20 cellular contexts compared by ENCODE assay signal in genomic region chr4:23923141-23923540, GRCh38. TPM values are rescaled to one million over a fixed set of nuclear protein-coding genes. Genes with fewer than 3 reads are reported as not detected.
DNase-seq lines count a peak whose midpoint lies in the region; ATAC-seq, FAIRE-seq and TF ChIP-seq lines count a peak whose summit lies in the region.
"Had no signal": no experiment of that assay in that cellular context is flagged by ENCODE, and none has a peak within 500 bp of the region (broad histone marks: within the 10 kb centered on the region; RNA-seq: fewer than 3 reads in every experiment).

No MANE protein-coding gene starts in this region.

- POLR2A ChIA-PET in HepG2 (lab: Yijun Ruan, JAX), result no interaction called here

- TF ChIP-seq CTCF in bronchial epithelial cell (IDR thresholded peaks at IDR 0.05; ENCODE audit: insufficient read depth, low read length, severe bottlenecking), result no peak
- TF ChIP-seq CTCF in HepG2 (CRISPR knock-in tag; IDR thresholded peaks at IDR 0.05), result no peak
- TF ChIP-seq CTCF in WERI-Rb-1 (IDR thresholded peaks at IDR 0.05; ENCODE audit: low read depth, low read length), result no peak
- TF ChIP-seq CTCF in body of pancreas (IDR thresholded peaks at IDR 0.05), result no peak

- H3K27ac ChIP-seq in HepG2 (ENCODE audit: extremely low read length, insufficient read depth, low read length) (no peak overlapping the region), WERI-Rb-1 (no peak overlapping the region), body of pancreas (no peak overlapping the region)
- H3K27ac ChIP-seq: C4-2B, PC-9 had no signal

- DNase-seq in NCI-H774 (lab: John Stamatoyannopoulos, UW) (peak; percentile 58), bronchial epithelial cell (ENCODE audit: low read depth) (peak; percentile 81), HepG2 (ENCODE audit: low spot score) (no peak), DMS 273 treated with DMSO at 0.1 percent for 48 hours (lab: John Stamatoyannopoulos, UW) (no peak), WERI-Rb-1 (no peak), body of pancreas (no peak)
- DNase-seq in activated CD8-positive, alpha-beta memory T cell treated with anti-CD3 and anti-CD28 coated beads for 24 hours, result no peak
- DNase-seq: ACHN, AML-193, DND-41, H7, MM.1S, NCI-H1092, NCI-H1436 treated with DMSO at 0.1 percent for 48 hours, NCI-H2081 treated with DMSO at 0.1 percent for 48 hours, PC-9, SW 1271 had no signal

- in situ Hi-C loops in HepG2 (cut with HindIII; ENCODE audit: extremely low pct_ligation_motif_present, low pct_unique_long_range_greater_than_20kb), result no loop called here

- BruUV-seq in HepG2 (replicated peaks; lab: Mats Ljungman, UMichigan), result no TSS peak

- H3K4me3 ChIP-seq in bronchial epithelial cell (ENCODE audit: low read depth, low read length), result no peak overlapping the region
- H3K4me3 ChIP-seq in HepG2 (replicated peaks in 1 of 3; ENCODE audit: insufficient read depth in 1 of 3, low read depth in 2 of 3, low read length in 3 of 3), result no peak overlapping the region
- H3K4me3 ChIP-seq in WERI-Rb-1 (ENCODE audit: low read depth, low read length), result no peak overlapping the region
- H3K4me3 ChIP-seq in body of pancreas, result no peak overlapping the region
- H3K4me3 ChIP-seq: PC-9 had no signal

- no peaks in the 10 kb centered on the region for H3K27me3 ChIP-seq in bronchial epithelial cell (ENCODE audit: control insufficient read depth, insufficient read depth, low read length)
- H3K27me3 ChIP-seq in HepG2 (ENCODE audit: control insufficient read depth in 1 of 2, insufficient read depth in 2 of 2, low read length in 2 of 2), result peaks cover 0 to 16% of the 10 kb centered on the region in 2 experiments; a peak in 3 of 5 replicates
- H3K27me3 ChIP-seq in WERI-Rb-1 (ENCODE audit: insufficient read depth, low read depth, severe bottlenecking), result no peaks in the 10 kb centered on the region
- H3K27me3 ChIP-seq in body of pancreas, result no peaks in the 10 kb centered on the region

- intact Hi-C loops in HepG2 (cut with micrococcal nuclease; ENCODE audit: unreplicated experiment) (loop anchor here (2.0 kb wide), 1 partner anchor 148 kb away; no protein-coding TSS in a partner anchor), body of pancreas (cut with DNase I) (no loop called here)

- no peak for TF ChIP-seq EP300 in HepG2 (IDR thresholded peaks at IDR 0.05; ENCODE audit: low read depth in 2 of 2, low read length in 2 of 2)
- TF ChIP-seq EP300 in HepG2 (CRISPR knock-in tag; IDR thresholded peaks at IDR 0.05; ENCODE audit: borderline replicate concordance), result no peak

- H3K9me3 ChIP-seq in HepG2 (ENCODE audit: low read length) (no peaks in the 10 kb centered on the region), WERI-Rb-1 (ENCODE audit: severe bottlenecking) (no peaks in the 10 kb centered on the region), body of pancreas (no peaks in the 10 kb centered on the region)

- no peak overlapping the region for H3K9ac ChIP-seq in HepG2 (ENCODE audit: insufficient read depth, low read depth, low read length)

- ATAC-seq in HepG2, result no peak
- no peak for ATAC-seq in body of pancreas

- no peak for FAIRE-seq in bronchial epithelial cell (lab: Jason Lieb, UNC)
- no peak for FAIRE-seq in HepG2 (lab: Jason Lieb, UNC)
- FAIRE-seq: D721Med had no signal

- 0 out of 2 replicates have a peak overlapping the region, but pooled peaks have one; percentile 37 for H3K4me2 ChIP-seq in HepG2 (ENCODE audit: low read depth, low read length)
- H3K4me2 ChIP-seq: PC-9 had no signal

- no peaks in the 10 kb centered on the region for H3K79me2 ChIP-seq in HepG2 (ENCODE audit: insufficient read depth, low read length)

- H3K4me1 ChIP-seq in HepG2 (ENCODE audit: insufficient read depth, low read length) (peaks cover 26% of the 10 kb centered on the region), body of pancreas (no peaks in the 10 kb centered on the region)

- CTCF ChIA-PET in HepG2 (lab: Yijun Ruan, JAX; ENCODE audit: low intra/inter-chr PET ratio, low total read pairs), result no interaction called here

- H2AFZ ChIP-seq in HepG2 (ENCODE audit: low read length), result no peak overlapping the region
- H2AFZ ChIP-seq: PC-9 had no signal

- no peaks in the 10 kb centered on the region for H4K20me1 ChIP-seq in HepG2 (ENCODE audit: insufficient read depth, low read length)

- H3K36me3 ChIP-seq in bronchial epithelial cell (ENCODE audit: control insufficient read depth, insufficient read depth, low read length) (no peaks in the 10 kb centered on the region), HepG2 (replicated peaks in 1 of 2; ENCODE audit: control insufficient read depth in 1 of 2, insufficient read depth in 2 of 2, low read length in 2 of 2) (no peaks in the 10 kb centered on the region), WERI-Rb-1 (no peaks in the 10 kb centered on the region), body of pancreas (replicated peaks in 1 of 2; ENCODE audit: insufficient read depth in 1 of 2, low read depth in 2 of 2) (no peaks in the 10 kb centered on the region)

- TF ChIP-seq RAD21 in HepG2 (CRISPR knock-in tag; IDR thresholded peaks at IDR 0.05), result no peak

- 1% methylated on average over 3 of the region's 3 CpGs for WGBS in HepG2 (ENCODE audit: low lambda C conversion rate)
- 27 to 29% methylated on average over 3 of the region's 3 CpGs for WGBS in body of pancreas, 2 donors

- TF ChIP-seq POLR2A in HepG2 (IDR thresholded peaks at IDR 0.05; ENCODE audit: insufficient read depth in 1 of 2, low read depth in 2 of 2, low read length in 2 of 2) (no peak), body of pancreas (IDR thresholded peaks at IDR 0.05) (no peak)

TF ChIP-seq in HepG2, 621 proteins besides CTCF, POLR2A, EP300 and RAD21:
- no peak for TF ChIP-seq HMGA1 (CRISPR knock-in tag; conservative IDR thresholded peaks at IDR 0.05)
- TF ChIP-seq ZNF691 (CRISPR knock-in tag; IDR thresholded peaks at IDR 0.05; ENCODE audit: borderline replicate concordance, low read depth), result no peak
- no peak for TF ChIP-seq JDP2 (CRISPR knock-in tag; IDR thresholded peaks at IDR 0.05; ENCODE audit: borderline replicate concordance)
- no peak for TF ChIP-seq SALL2 (CRISPR knock-in tag; IDR thresholded peaks at IDR 0.05)
- TF ChIP-seq CSRNP1 (CRISPR knock-in tag; IDR thresholded peaks at IDR 0.05), result no peak
- no peak for TF ChIP-seq SRSF4 (IDR thresholded peaks at IDR 0.05; ENCODE audit: low read depth, low read length, poor library complexity, severe bottlenecking)
- TF ChIP-seq ELF4 (CRISPR knock-in tag; IDR thresholded peaks at IDR 0.05; ENCODE audit: borderline replicate concordance), result no peak

RNA-seq across cellular contexts. Expression of gene PPARGC1A, which starts 33.3 kb away (rescaled TPM):
- total RNA-seq in bronchial epithelial cell (1.6 and 8.7 TPM in 2 replicates), HepG2 (2016; rRNA removed; fragmentation: Illumina TruSeq; extraction: Trizol) (18.8 and 20.7 TPM in 2 replicates), body of pancreas (10 to 100 TPM in 1 of 2 donors, 1 to 10 TPM in 1; 8.0 to 44.8 TPM)
- total RNA-seq in HepG2 (2016; cell fraction: cytosol; rRNA removed; fragmentation: Illumina TruSeq; extraction: Trizol; ENCODE audit: low read depth), result 2.1 and 2.8 TPM in 2 replicates
- total RNA-seq in HepG2 (2016; cell fraction: insoluble cytoplasmic fraction; rRNA removed; fragmentation: Illumina TruSeq; extraction: Trizol), result 16.5 and 17.8 TPM in 2 replicates
- total RNA-seq in HepG2 (2016; cell fraction: membrane; rRNA removed; fragmentation: Illumina TruSeq; extraction: Trizol), result 5.2 and 6.9 TPM in 2 replicates
- 48.8 and 51.3 TPM in 2 replicates for total RNA-seq in HepG2 (2016; cell fraction: nucleus; rRNA removed; fragmentation: Illumina TruSeq; extraction: Trizol)
- polyA plus RNA-seq in HepG2 (2011; rRNA removed), result 26.3 and 37.3 TPM in 2 replicates
- 21.3 and 25.7 TPM in 2 replicates for polyA plus RNA-seq in HepG2 (2011; cell fraction: cytosol; rRNA removed)
- polyA plus RNA-seq in HepG2 (2011; cell fraction: nucleus; rRNA removed), result 53.6 and 57.4 TPM in 2 replicates
- 18.4 and 30.5 TPM in 2 replicates for polyA plus RNA-seq in HepG2 (2012)
- 1.1 TPM in 2 replicates for polyA plus RNA-seq in HepG2 (2016; cell fraction: cytosol; fragmentation: Illumina TruSeq; extraction: Trizol; ENCODE audit: low read depth)
- 10.3 and 10.7 TPM in 2 replicates for polyA plus RNA-seq in HepG2 (2016; cell fraction: insoluble cytoplasmic fraction; fragmentation: Illumina TruSeq; extraction: Trizol; ENCODE audit: low read depth)
- polyA plus RNA-seq in HepG2 (2016; cell fraction: membrane; fragmentation: Illumina TruSeq; extraction: Trizol; ENCODE audit: low read depth), result 1.2 and 1.5 TPM in 2 replicates
- 13.7 and 14.4 TPM in 2 replicates for polyA plus RNA-seq in HepG2 (2016; cell fraction: nucleus; fragmentation: Illumina TruSeq; extraction: Trizol; ENCODE audit: insufficient read depth, low read depth)
- 26.6 and 166 TPM in 2 replicates for polyA minus RNA-seq in HepG2 (2011; rRNA and poly(A)+ RNA removed; ENCODE audit: low replicate concordance)
- 30.3 and 31.7 TPM in 2 replicates for polyA minus RNA-seq in HepG2 (2011; cell fraction: cytosol; rRNA and poly(A)+ RNA removed)
- polyA minus RNA-seq in HepG2 (2011; cell fraction: nucleus; rRNA and poly(A)+ RNA removed), result 453 and 498 TPM in 2 replicates
- total RNA-seq: G401, PC-9 had no signal

Comparison
In these comparisons a context has a peak if more than half of its experiments do, and no peak if none do; other contexts are left out.
1. DNase-seq: peak in NCI-H774 (single experiment) and bronchial epithelial cell (single experiment); none in HepG2 (single experiment), activated CD8-positive, alpha-beta memory T cell treated with anti-CD3 and anti-CD28 coated beads for 24 hours (single experiment), DMS 273 treated with DMSO at 0.1 percent for 48 hours (single experiment), WERI-Rb-1 (single experiment) and body of pancreas (0 of 4).